Comparison of ENCODE assay signal across 9 cellular contexts in the genomic region with DNA sequence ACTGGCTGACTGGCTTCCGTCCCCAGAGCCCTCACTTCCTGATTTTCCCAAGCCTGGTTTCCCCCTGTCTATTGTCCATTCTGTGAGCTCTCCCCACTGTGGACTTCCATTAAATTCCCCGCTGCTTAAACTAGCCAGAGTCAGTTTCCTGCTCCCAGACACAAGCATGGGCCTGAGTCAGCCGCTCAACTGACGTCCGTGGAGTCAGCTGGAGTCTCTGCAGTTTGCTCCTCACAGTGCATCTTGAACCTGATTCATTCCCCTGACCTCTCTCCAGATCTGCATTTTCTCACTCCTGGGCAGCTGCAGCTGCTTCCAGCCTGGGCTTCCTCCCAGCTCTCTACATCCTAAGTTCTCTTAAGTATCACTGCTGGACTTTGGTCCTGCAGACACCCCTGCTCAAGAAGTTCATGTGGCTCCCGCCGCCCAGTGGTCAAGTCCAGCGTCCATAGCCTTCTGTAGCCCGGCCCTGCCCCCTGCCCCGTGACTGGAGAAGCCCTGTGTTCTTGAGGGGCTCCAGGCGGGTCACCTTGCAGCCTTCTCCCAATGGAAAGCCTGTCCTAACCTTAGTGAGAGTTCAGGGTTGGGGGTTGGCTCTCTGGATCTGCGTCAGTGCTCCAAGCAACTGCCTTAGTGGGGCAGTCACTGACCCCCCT. TPM values are rescaled to one million over a fixed set of nuclear protein-coding genes. Genes with fewer than 3 reads are reported as not detected.
DNase-seq lines count a peak whose midpoint lies in the region; ATAC-seq and TF ChIP-seq lines count a peak whose summit lies in the region.
"Had no signal": no experiment of that assay in that cellular context is flagged by ENCODE, and none has a peak within 500 bp of the region (broad histone marks: within the 10 kb centered on the region; RNA-seq: fewer than 3 reads in every experiment).

No MANE protein-coding gene starts in this region.

- peak; percentile 59 for TF ChIP-seq CTCF in cardiac fibroblast (IDR thresholded peaks at IDR 0.05; ENCODE audit: low read depth, low read length)
- no peak for TF ChIP-seq CTCF in GM23338 (conservative IDR thresholded peaks at IDR 0.05; ENCODE audit: low read depth in 2 of 2)

- H3K4me3 Mint-ChIP-seq in GM23338, result no peak overlapping the region
- H3K4me3 Mint-ChIP-seq: activated naive CD4-positive, alpha-beta T cell treated with anti-CD3 and anti-CD28 coated beads, Interleukin-2, amount 50 U/mL, for 24 hours had no signal

- DNase-seq in ELR (ENCODE audit: low read depth), result peak; percentile 92
- peak; percentile 96 to 97 for DNase-seq in cardiac fibroblast (ENCODE audit: low read depth in 2 of 2)
- peak; percentile 89 for DNase-seq in kidney tubule cell (ENCODE audit: low spot score)
- DNase-seq in NOMO-1 treated with dmso at 0.1 percent for 144 hours (lab: John Stamatoyannopoulos, UW; ENCODE audit: unreplicated experiment), result no peak
- no peak for DNase-seq in MV-4-11 (lab: John Stamatoyannopoulos, UW)
- no peak for DNase-seq in central memory CD4-positive, alpha-beta T cell
- DNase-seq in GM23338 (ENCODE audit: low spot score), result no peak

- H3K9me3 ChIP-seq in skeletal muscle tissue (ENCODE audit: control insufficient read depth in 3 of 3, low read length in 3 of 3), result no peaks in the 10 kb centered on the region

- H3K4me3 ChIP-seq in cardiac fibroblast (replicated peaks in 1 of 2; ENCODE audit: low read depth in 2 of 2, low read length in 2 of 2) (no peak overlapping the region), skeletal muscle tissue (ENCODE audit: low read length in 3 of 3) (peak overlapping the region in 2 of 3 donors; percentile 53 to 66), GM23338 (no peak overlapping the region)

- H3K4me1 ChIP-seq in skeletal muscle tissue (ENCODE audit: control insufficient read depth in 3 of 3, insufficient read depth in 3 of 3, low read length in 3 of 3), result peaks cover 36 to 52% (median 43%) of the 10 kb centered on the region in 3 donors
- H3K4me1 ChIP-seq in GM23338 (ENCODE audit: insufficient read depth), result no peaks in the 10 kb centered on the region; the same call in 1 of the 2 replicates

- no peaks in the 10 kb centered on the region for H3F3A ChIP-seq in GM23338 (replicated peaks; ENCODE audit: low read depth)

- H3K27me3 ChIP-seq in skeletal muscle tissue (ENCODE audit: control insufficient read depth in 3 of 3, insufficient read depth in 3 of 3, low read length in 3 of 3) (no peaks in the 10 kb centered on the region), GM23338 (ENCODE audit: insufficient read depth) (no peaks in the 10 kb centered on the region)

- H3K79me2 ChIP-seq in GM23338 (replicated peaks; ENCODE audit: insufficient read depth), result no peaks in the 10 kb centered on the region

- no peaks in the 10 kb centered on the region for H3K36me3 Mint-ChIP-seq in GM23338 (ENCODE audit: low read depth)
- H3K36me3 Mint-ChIP-seq: activated naive CD4-positive, alpha-beta T cell treated with anti-CD3 and anti-CD28 coated beads, Interleukin-2, amount 50 U/mL, for 24 hours had no signal

- H4K20me1 ChIP-seq in GM23338 (replicated peaks; ENCODE audit: insufficient read depth), result no peaks in the 10 kb centered on the region

- no peaks in the 10 kb centered on the region for H3K9me2 ChIP-seq in GM23338 (ENCODE audit: insufficient read depth)

- no peaks in the 10 kb centered on the region for H3K36me3 ChIP-seq in skeletal muscle tissue (ENCODE audit: control insufficient read depth in 3 of 3, insufficient read depth in 3 of 3, low read length in 3 of 3)
- H3K36me3 ChIP-seq in GM23338 (ENCODE audit: insufficient read depth), result no peaks in the 10 kb centered on the region

- no peaks in the 10 kb centered on the region for H3K9me3 Mint-ChIP-seq in GM23338
- H3K9me3 Mint-ChIP-seq: activated naive CD4-positive, alpha-beta T cell treated with anti-CD3 and anti-CD28 coated beads, Interleukin-2, amount 50 U/mL, for 24 hours had no signal

- H3K4me1 Mint-ChIP-seq in GM23338, result peaks cover 9% of the 10 kb centered on the region
- H3K4me1 Mint-ChIP-seq: activated naive CD4-positive, alpha-beta T cell treated with anti-CD3 and anti-CD28 coated beads, Interleukin-2, amount 50 U/mL, for 24 hours had no signal

- no peak overlapping the region for H3K4me2 ChIP-seq in GM23338

- peaks cover 4% of the 10 kb centered on the region for H3K27me3 Mint-ChIP-seq in GM23338 (ENCODE audit: insufficient read depth, low read depth, poor library complexity)
- H3K27me3 Mint-ChIP-seq: activated naive CD4-positive, alpha-beta T cell treated with anti-CD3 and anti-CD28 coated beads, Interleukin-2, amount 50 U/mL, for 24 hours had no signal

- H3K27ac Mint-ChIP-seq in GM23338, result no peak overlapping the region; the same call in 1 of the 2 replicates
- H3K27ac Mint-ChIP-seq: activated naive CD4-positive, alpha-beta T cell treated with anti-CD3 and anti-CD28 coated beads, Interleukin-2, amount 50 U/mL, for 24 hours had no signal

- no peak overlapping the region; the same call in 1 of the 2 replicates for H2AFZ ChIP-seq in GM23338

- H3K27ac ChIP-seq in skeletal muscle tissue (ENCODE audit: low read depth, low read length) (peak overlapping the region; percentile 88), GM23338 (ENCODE audit: low read depth) (no peak overlapping the region)

- no peak for ATAC-seq in GM23338

- peak overlapping the region; percentile 48 to 81 (median 58) for H3K9ac ChIP-seq in skeletal muscle tissue (ENCODE audit: low read depth in 1 of 3, low read length in 3 of 3)

TF ChIP-seq in GM23338, 12 proteins besides CTCF, POLR2A, EP300 and RAD21 (continues in another document):
- no peak for TF ChIP-seq STAT1 (IDR thresholded peaks at IDR 0.05; ENCODE audit: unreplicated experiment)
- no peak for TF ChIP-seq ZNF331 (CRISPR knock-in tag; IDR thresholded peaks at IDR 0.05; ENCODE audit: low read depth)
- no peak for TF ChIP-seq JUNB (IDR thresholded peaks at IDR 0.05; ENCODE audit: unreplicated experiment)
- TF ChIP-seq ZNF114 (CRISPR knock-in tag; IDR thresholded peaks at IDR 0.05), result no peak
- TF ChIP-seq POLR2AphosphoS5 (IDR thresholded peaks at IDR 0.05; ENCODE audit: low read depth), result no peak
- TF ChIP-seq, protein P1, sequence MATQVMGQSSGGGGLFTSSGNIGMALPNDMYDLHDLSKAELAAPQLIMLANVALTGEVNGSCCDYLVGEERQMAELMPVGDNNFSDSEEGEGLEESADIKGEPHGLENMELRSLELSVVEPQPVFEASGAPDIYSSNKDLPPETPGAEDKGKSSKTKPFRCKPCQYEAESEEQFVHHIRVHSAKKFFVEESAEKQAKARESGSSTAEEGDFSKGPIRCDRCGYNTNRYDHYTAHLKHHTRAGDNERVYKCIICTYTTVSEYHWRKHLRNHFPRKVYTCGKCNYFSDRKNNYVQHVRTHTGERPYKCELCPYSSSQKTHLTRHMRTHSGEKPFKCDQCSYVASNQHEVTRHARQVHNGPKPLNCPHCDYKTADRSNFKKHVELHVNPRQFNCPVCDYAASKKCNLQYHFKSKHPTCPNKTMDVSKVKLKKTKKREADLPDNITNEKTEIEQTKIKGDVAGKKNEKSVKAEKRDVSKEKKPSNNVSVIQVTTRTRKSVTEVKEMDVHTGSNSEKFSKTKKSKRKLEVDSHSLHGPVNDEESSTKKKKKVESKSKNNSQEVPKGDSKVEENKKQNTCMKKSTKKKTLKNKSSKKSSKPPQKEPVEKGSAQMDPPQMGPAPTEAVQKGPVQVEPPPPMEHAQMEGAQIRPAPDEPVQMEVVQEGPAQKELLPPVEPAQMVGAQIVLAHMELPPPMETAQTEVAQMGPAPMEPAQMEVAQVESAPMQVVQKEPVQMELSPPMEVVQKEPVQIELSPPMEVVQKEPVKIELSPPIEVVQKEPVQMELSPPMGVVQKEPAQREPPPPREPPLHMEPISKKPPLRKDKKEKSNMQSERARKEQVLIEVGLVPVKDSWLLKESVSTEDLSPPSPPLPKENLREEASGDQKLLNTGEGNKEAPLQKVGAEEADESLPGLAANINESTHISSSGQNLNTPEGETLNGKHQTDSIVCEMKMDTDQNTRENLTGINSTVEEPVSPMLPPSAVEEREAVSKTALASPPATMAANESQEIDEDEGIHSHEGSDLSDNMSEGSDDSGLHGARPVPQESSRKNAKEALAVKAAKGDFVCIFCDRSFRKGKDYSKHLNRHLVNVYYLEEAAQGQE (IDR thresholded peaks at IDR 0.05; ENCODE audit: unreplicated experiment), result no peak
- TF ChIP-seq CREB1 (CRISPR knock-in tag; IDR thresholded peaks at IDR 0.05; ENCODE audit: low read depth), result no peak
- no peak for TF ChIP-seq NANOG (IDR thresholded peaks at IDR 0.05; ENCODE audit: borderline replicate concordance)
- TF ChIP-seq, protein P2, sequence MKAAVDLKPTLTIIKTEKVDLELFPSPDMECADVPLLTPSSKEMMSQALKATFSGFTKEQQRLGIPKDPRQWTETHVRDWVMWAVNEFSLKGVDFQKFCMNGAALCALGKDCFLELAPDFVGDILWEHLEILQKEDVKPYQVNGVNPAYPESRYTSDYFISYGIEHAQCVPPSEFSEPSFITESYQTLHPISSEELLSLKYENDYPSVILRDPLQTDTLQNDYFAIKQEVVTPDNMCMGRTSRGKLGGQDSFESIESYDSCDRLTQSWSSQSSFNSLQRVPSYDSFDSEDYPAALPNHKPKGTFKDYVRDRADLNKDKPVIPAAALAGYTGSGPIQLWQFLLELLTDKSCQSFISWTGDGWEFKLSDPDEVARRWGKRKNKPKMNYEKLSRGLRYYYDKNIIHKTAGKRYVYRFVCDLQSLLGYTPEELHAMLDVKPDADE (IDR thresholded peaks at IDR 0.05), result no peak
- no peak for TF ChIP-seq EZH2 (IDR thresholded peaks at IDR 0.05; ENCODE audit: low read depth, unreplicated experiment)
- no peak for TF ChIP-seq EZH2phosphoT487 (IDR thresholded peaks at IDR 0.05; ENCODE audit: unreplicated experiment)

RNA-seq across cellular contexts. Expression of a gene that starts 20.0 kb away (rescaled TPM):
- total RNA-seq in skeletal muscle tissue, result 88.2 TPM
- 25.7 and 41.3 TPM in 2 replicates for total RNA-seq in GM23338 (2014; rRNA removed; shearing (Covaris generic))
- polyA plus RNA-seq in GM23338 (2016; fragmentation: Nextera tagmentation; extraction: Ambion mirVana), result 33.4 and 33.7 TPM in 2 replicates

Comparison
In these comparisons a context has a peak if more than half of its experiments do, and no peak if none do; other contexts are left out.
1. DNase-seq: peak in ELR (single experiment), cardiac fibroblast (2 of 2) and kidney tubule cell (single experiment); none in NOMO-1 treated with dmso at 0.1 percent for 144 hours (single experiment), MV-4-11 (single experiment), central memory CD4-positive, alpha-beta T cell (single experiment) and GM23338 (single experiment).
2. H3K4me3 ChIP-seq: peak in skeletal muscle tissue (2 of 3); none in cardiac fibroblast (0 of 2) and GM23338 (single experiment).